19 cellular contexts compared by ENCODE assay signal in genomic region chr13:109199280-109199679, GRCh38.
"Had no signal": no experiment of that assay in that cellular context is flagged by ENCODE, and none has a peak within 500 bp of the region (broad histone marks: within the 10 kb centered on the region; RNA-seq: fewer than 3 reads in every experiment).

No MANE protein-coding gene starts in this region.

- H3K36me3 ChIP-seq: gastroesophageal sphincter, neural progenitor cell, ovary, suprapubic skin, thyroid gland had no signal

- H3K4me2 ChIP-seq: neural progenitor cell had no signal

- H3K9me3 Mint-ChIP-seq: natural killer cell, neural progenitor cell had no signal

- ATAC-seq: gastroesophageal sphincter, natural killer cell, right cardiac atrium had no signal

- H3K36me3 Mint-ChIP-seq: natural killer cell, neural progenitor cell, type B pancreatic cell had no signal

- H3K9me3 ChIP-seq: gastroesophageal sphincter, ovary, suprapubic skin, thyroid gland had no signal

- H3K27me3 Mint-ChIP-seq: type B pancreatic cell had no signal

- H3K4me3 ChIP-seq: coronary artery, dorsolateral prefrontal cortex, gastroesophageal sphincter, neural progenitor cell, ovary, suprapubic skin, thyroid gland had no signal

- H3K9ac ChIP-seq: neural progenitor cell had no signal

- H3K27me3 ChIP-seq: gastroesophageal sphincter, neural progenitor cell, ovary, suprapubic skin, thyroid gland had no signal

- H3K4me3 Mint-ChIP-seq: natural killer cell, neural progenitor cell, type B pancreatic cell had no signal

- H3K27ac ChIP-seq: coronary artery, dorsolateral prefrontal cortex, gastroesophageal sphincter, neural progenitor cell, ovary, suprapubic skin, thyroid gland had no signal

- H3K4me1 ChIP-seq: gastroesophageal sphincter, suprapubic skin, thyroid gland had no signal

- DNase-seq: dorsolateral prefrontal cortex; effector CD8-positive, alpha-beta T cell; glutamatergic neuron; islet precursor cell; natural killer cell; nucleus accumbens; ovary; right cardiac atrium; small intestine; stimulated activated CD4-positive, alpha-beta T cell treated with anti-CD3 and anti-CD28 coated beads, Interleukin-12 subunit alpha, Interleukin-12 subunit beta, amount 100 ng/mL, for 4 hours; stimulated activated CD4-positive, alpha-beta T cell treated with anti-CD3 and anti-CD28 coated beads, Interleukin-2, amount 100 ng/mL, for 48 hours; stimulated activated naive CD4-positive, alpha-beta T cell treated with Interleukin-2 at 50 U/mL for 16 hours had no signal

- H3K27ac Mint-ChIP-seq: natural killer cell, progenitor cell of endocrine pancreas, type B pancreatic cell had no signal

- H3K4me1 Mint-ChIP-seq: natural killer cell had no signal

- H2AFZ ChIP-seq: neural progenitor cell had no signal
